Comparison of ENCODE assay signal across 28 cellular contexts in genomic region chr6:70574643-70575042, GRCh38.
"Had no signal": no experiment of that assay in that cellular context is flagged by ENCODE, and none has a peak within 500 bp of the region (broad histone marks: within the 10 kb centered on the region; RNA-seq: fewer than 3 reads in every experiment).

No MANE protein-coding gene starts in this region.

- H3K9me3 Mint-ChIP-seq: activated CD4-positive, alpha-beta memory T cell treated with anti-CD3 and anti-CD28 coated beads, Interleukin-2, amount 10 ng/mL, durations not matched to agents 7 days and 5 days; activated CD4-positive, alpha-beta T cell treated with anti-CD3 and anti-CD28 coated beads, Interleukin-2, amount 10 ng/mL, durations not matched to agents 7 days and 5 days; activated naive CD4-positive, alpha-beta T cell treated with anti-CD3 and anti-CD28 coated beads, Interleukin-2, amount 50 U/mL, for 72 hours; activated T-cell treated with anti-CD3 and anti-CD28 coated beads, Interleukin-2, amount 50 U/mL, for 72 hours; effector memory CD8-positive, alpha-beta T cell had no signal

- H3K4me1 ChIP-seq: adrenal gland, gastroesophageal sphincter had no signal

- FAIRE-seq: colon had no signal

- H3K9me3 ChIP-seq: adrenal gland, body of pancreas, esophagus squamous epithelium, gastroesophageal sphincter had no signal

- H3K27me3 Mint-ChIP-seq: activated CD4-positive, alpha-beta memory T cell treated with anti-CD3 and anti-CD28 coated beads, Interleukin-2, amount 10 ng/mL, durations not matched to agents 7 days and 5 days; activated CD4-positive, alpha-beta T cell treated with anti-CD3 and anti-CD28 coated beads, Interleukin-2, amount 10 ng/mL, durations not matched to agents 7 days and 5 days; activated naive CD4-positive, alpha-beta T cell treated with anti-CD3 and anti-CD28 coated beads, Interleukin-2, amount 10 ng/mL, durations not matched to agents 7 days and 5 days; activated T-cell treated with anti-CD3 and anti-CD28 coated beads, Interleukin-2, amount 50 U/mL, for 24 hours; effector memory CD8-positive, alpha-beta T cell had no signal

- H3K4me3 Mint-ChIP-seq: activated CD4-positive, alpha-beta memory T cell treated with anti-CD3 and anti-CD28 coated beads, Interleukin-2, amount 10 ng/mL, durations not matched to agents 7 days and 5 days; activated CD4-positive, alpha-beta T cell treated with anti-CD3 and anti-CD28 coated beads, Interleukin-2, amount 10 ng/mL, durations not matched to agents 7 days and 5 days; activated naive CD4-positive, alpha-beta T cell treated with anti-CD3 and anti-CD28 coated beads, Interleukin-2, amount 10 ng/mL, durations not matched to agents 7 days and 5 days; activated T-cell treated with anti-CD3 and anti-CD28 coated beads, Interleukin-2, amount 50 U/mL, for 24 hours; activated T-cell treated with anti-CD3 and anti-CD28 coated beads, Interleukin-2, amount 50 U/mL, for 72 hours; effector memory CD8-positive, alpha-beta T cell had no signal

- H3K27ac ChIP-seq: adrenal gland, body of pancreas, esophagus squamous epithelium, gastroesophageal sphincter had no signal

- H3K4me3 ChIP-seq: adrenal gland, body of pancreas, esophagus squamous epithelium, gastroesophageal sphincter had no signal

- H3K36me3 ChIP-seq: gastroesophageal sphincter had no signal

- H3K36me3 Mint-ChIP-seq: activated naive CD4-positive, alpha-beta T cell treated with anti-CD3 and anti-CD28 coated beads, Interleukin-2, amount 50 U/mL, for 72 hours had no signal

- DNase-seq: activated CD4-positive, alpha-beta memory T cell treated with anti-CD3 and anti-CD28 coated beads, Interleukin-2, amount 10 ng/mL, durations not matched to agents 7 days and 5 days; activated CD4-positive, alpha-beta T cell treated with anti-CD3 and anti-CD28 coated beads for 1 hour; activated CD4-positive, alpha-beta T cell treated with anti-CD3 and anti-CD28 coated beads for 4 hours; activated CD4-positive, alpha-beta T cell treated with anti-CD3 and anti-CD28 coated beads, Interleukin-2, amount 10 ng/mL, durations not matched to agents 7 days and 5 days; activated CD4-positive, alpha-beta T cell treated with anti-CD3 and anti-CD28 coated beads, Interleukin-2, amount 50 U/mL, for 4 hours; activated CD8-positive, alpha-beta memory T cell treated with anti-CD3 and anti-CD28 coated beads, Interleukin-2, amount 50 U/mL, for 48 hours; activated gamma-delta T cell; activated naive CD4-positive, alpha-beta T cell; activated naive CD4-positive, alpha-beta T cell treated with anti-CD3 and anti-CD28 coated beads, Interleukin-2, amount 10 ng/mL, durations not matched to agents 7 days and 5 days; activated T-cell treated with anti-CD3 and anti-CD28 coated beads for 4 hours; activated T-cell treated with anti-CD3 and anti-CD28 coated beads, Interleukin-2, amount 50 U/mL, for 24 hours; activated T-cell treated with anti-CD3 and anti-CD28 coated beads, Interleukin-2, amount 50 U/mL, for 72 hours; adrenal gland; amygdala; aorta; body of pancreas; caudate nucleus; cortex of kidney; dermis blood vessel endothelial cell; effector CD4-positive, alpha-beta T cell; effector memory CD8-positive, alpha-beta T cell; erythroblast; esophagus squamous epithelium; foreskin melanocyte; T-helper 2 cell had no signal

- H3K27ac Mint-ChIP-seq: activated CD4-positive, alpha-beta memory T cell treated with anti-CD3 and anti-CD28 coated beads, Interleukin-2, amount 10 ng/mL, durations not matched to agents 7 days and 5 days; activated CD4-positive, alpha-beta T cell treated with anti-CD3 and anti-CD28 coated beads, Interleukin-2, amount 10 ng/mL, durations not matched to agents 7 days and 5 days; activated naive CD4-positive, alpha-beta T cell treated with anti-CD3 and anti-CD28 coated beads, Interleukin-2, amount 10 ng/mL, durations not matched to agents 7 days and 5 days; activated T-cell treated with anti-CD3 and anti-CD28 coated beads, Interleukin-2, amount 50 U/mL, for 24 hours; activated T-cell treated with anti-CD3 and anti-CD28 coated beads, Interleukin-2, amount 50 U/mL, for 72 hours; effector memory CD8-positive, alpha-beta T cell had no signal

- H3K27me3 ChIP-seq: adrenal gland, body of pancreas, esophagus squamous epithelium, gastroesophageal sphincter had no signal
